1 cellular context compared by ENCODE assay signal in the genomic region with DNA sequence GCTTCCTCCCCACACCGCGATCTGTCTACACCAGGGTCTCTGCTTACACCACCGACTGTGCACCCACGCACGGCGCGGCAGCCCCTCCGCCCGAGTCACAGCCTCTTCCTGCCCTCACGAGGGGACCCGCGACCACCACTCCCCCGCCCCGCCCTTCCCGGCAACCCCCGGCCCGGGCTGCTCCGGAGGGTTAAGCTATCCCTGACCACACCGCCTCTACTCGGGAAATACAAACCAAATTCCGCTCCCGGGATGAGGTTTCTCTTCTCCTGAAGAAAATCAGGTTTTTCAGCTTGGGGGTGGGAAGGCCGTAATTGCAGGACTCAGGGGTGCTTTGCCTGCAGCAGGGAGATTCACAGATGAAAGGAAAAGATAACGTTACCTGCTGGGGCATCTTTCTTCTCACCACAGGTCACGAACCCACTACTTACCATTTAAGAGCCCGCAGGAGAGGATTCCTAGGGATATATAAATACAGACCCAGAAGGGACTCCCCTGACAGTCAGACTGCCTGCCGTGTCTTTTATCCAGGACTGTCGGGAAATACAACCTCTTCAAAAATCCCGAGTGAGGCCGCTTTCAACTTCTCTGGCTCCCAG.
TF ChIP-seq lines count a peak whose summit lies in the region.

No MANE protein-coding gene starts in this region.

TF ChIP-seq in IMR-90, 13 proteins besides CTCF, POLR2A, EP300 and RAD21:
- TF ChIP-seq, protein P1, sequence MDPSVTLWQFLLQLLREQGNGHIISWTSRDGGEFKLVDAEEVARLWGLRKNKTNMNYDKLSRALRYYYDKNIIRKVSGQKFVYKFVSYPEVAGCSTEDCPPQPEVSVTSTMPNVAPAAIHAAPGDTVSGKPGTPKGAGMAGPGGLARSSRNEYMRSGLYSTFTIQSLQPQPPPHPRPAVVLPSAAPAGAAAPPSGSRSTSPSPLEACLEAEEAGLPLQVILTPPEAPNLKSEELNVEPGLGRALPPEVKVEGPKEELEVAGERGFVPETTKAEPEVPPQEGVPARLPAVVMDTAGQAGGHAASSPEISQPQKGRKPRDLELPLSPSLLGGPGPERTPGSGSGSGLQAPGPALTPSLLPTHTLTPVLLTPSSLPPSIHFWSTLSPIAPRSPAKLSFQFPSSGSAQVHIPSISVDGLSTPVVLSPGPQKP (IDR thresholded peaks at IDR 0.05; ENCODE audit: borderline replicate concordance, low read depth, low read length), result no peak
- no peak for TF ChIP-seq CEBPB (IDR thresholded peaks at IDR 0.05; ENCODE audit: low read depth, low read length)
- TF ChIP-seq, protein P2, sequence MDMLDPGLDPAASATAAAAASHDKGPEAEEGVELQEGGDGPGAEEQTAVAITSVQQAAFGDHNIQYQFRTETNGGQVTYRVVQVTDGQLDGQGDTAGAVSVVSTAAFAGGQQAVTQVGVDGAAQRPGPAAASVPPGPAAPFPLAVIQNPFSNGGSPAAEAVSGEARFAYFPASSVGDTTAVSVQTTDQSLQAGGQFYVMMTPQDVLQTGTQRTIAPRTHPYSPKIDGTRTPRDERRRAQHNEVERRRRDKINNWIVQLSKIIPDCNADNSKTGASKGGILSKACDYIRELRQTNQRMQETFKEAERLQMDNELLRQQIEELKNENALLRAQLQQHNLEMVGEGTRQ (IDR thresholded peaks at IDR 0.05; ENCODE audit: low read depth, low read length), result no peak
- TF ChIP-seq MAFK (IDR thresholded peaks at IDR 0.05; ENCODE audit: low read depth, low read length), result no peak
- TF ChIP-seq MAZ (IDR thresholded peaks at IDR 0.05; ENCODE audit: borderline replicate concordance, low read depth, low read length), result no peak
- no peak for TF ChIP-seq SMC3 (IDR thresholded peaks at IDR 0.05; ENCODE audit: low read depth, low read length)
